ENCODE assay signal across 9 cellular contexts in genomic region chr14:72643317-72643801, GRCh38.
DNase-seq lines count a peak whose midpoint lies in the region; ATAC-seq, FAIRE-seq and TF ChIP-seq lines count a peak whose summit lies in the region.
"Had no signal": no experiment of that assay in that cellular context is flagged by ENCODE, and none has a peak within 500 bp of the region (broad histone marks: within the 10 kb centered on the region; RNA-seq: fewer than 3 reads in every experiment).

No MANE protein-coding gene starts in this region.

- H3K4me1 Mint-ChIP-seq in WTC11, result peaks cover 15% of the 10 kb centered on the region

- no peaks in the 10 kb centered on the region for H3K4me1 ChIP-seq in kidney (ENCODE audit: control insufficient read depth in 1 of 2, insufficient read depth in 1 of 2, low read depth in 1 of 2, low read length in 2 of 2)

- TF ChIP-seq CTCF in kidney (IDR thresholded peaks at IDR 0.05; ENCODE audit: borderline replicate concordance, extremely low read depth, insufficient read depth) (no peak), WTC11 (IDR thresholded peaks at IDR 0.05) (no peak)

- ATAC-seq in HG03045 (IDR thresholded peaks at IDR 0.05; ENCODE audit: unreplicated experiment) (no peak), WTC11 (no peak)

- H3K9ac ChIP-seq in kidney (ENCODE audit: low read length in 2 of 2), result no peak overlapping the region

- H3K36me3 Mint-ChIP-seq in WTC11, result 0 out of 2 replicates have a peak, but pooled peaks cover 7% of the 10 kb centered on the region

- H3K27ac Mint-ChIP-seq in WTC11, result no peak overlapping the region

- POLR2A ChIA-PET in WTC11 (lab: Charles Lee), result no interaction called here

- FAIRE-seq in urothelium cell line (lab: Jason Lieb, UNC) (peak; percentile 97), kidney (lab: Jason Lieb, UNC) (no peak)

- no peak overlapping the region for H3K4me3 Mint-ChIP-seq in WTC11

- CTCF ChIA-PET in WTC11 (lab: Charles Lee), result interaction anchor here (0.6 kb wide), 1 partner anchor 382 kb away, joined by 3 read pairs; no protein-coding TSS in a partner anchor

- no peaks in the 10 kb centered on the region for H3K36me3 ChIP-seq in kidney (ENCODE audit: control insufficient read depth in 1 of 2, insufficient read depth in 2 of 2, low read length in 2 of 2)

- H3K27me3 Mint-ChIP-seq in WTC11 (ENCODE audit: low read depth), result no peaks in the 10 kb centered on the region

- intact Hi-C loops in kidney (cut with DNase I), result no loop called here

- peaks cover 47% of the 10 kb centered on the region for H3K9me3 Mint-ChIP-seq in WTC11

- DNase-seq in HT1080 (ENCODE audit: low read depth) (peak; percentile 99), astrocyte of the hippocampus (ENCODE audit: low read depth, low spot score) (peak; percentile 96), inferior parietal cortex (ENCODE audit: extremely low spot score) (peak; percentile 58), urothelium cell line (ENCODE audit: low spot score) (peak; percentile 99), kidney (no peak), WTC11 (ENCODE audit: low spot score) (no peak)
- DNase-seq: PC-9; stimulated activated CD4-positive, alpha-beta T cell treated with anti-CD3 and anti-CD28 coated beads, Interleukin-4, amount 100 ng/mL, for 24 hours had no signal

- H3K4me3 ChIP-seq in kidney (ENCODE audit: low read length in 2 of 2), result no peak overlapping the region
- H3K4me3 ChIP-seq: PC-9 had no signal

- peaks cover 0 to 5% of the 10 kb centered on the region in 2 donors for H3K9me3 ChIP-seq in kidney (ENCODE audit: control insufficient read depth in 1 of 2, low read length in 2 of 2)

- no peak overlapping the region for H3K27ac ChIP-seq in kidney (ENCODE audit: low read depth in 2 of 2, low read length in 2 of 2)
- H3K27ac ChIP-seq: PC-9 had no signal

TF ChIP-seq in WTC11, 78 proteins besides CTCF, POLR2A, EP300 and RAD21:
- TF ChIP-seq ZNF263 (CRISPR knock-in tag; IDR thresholded peaks at IDR 0.05; ENCODE audit: low read depth) (no peak), IRF1 (CRISPR knock-in tag; IDR thresholded peaks at IDR 0.05) (no peak), IRF2 (CRISPR knock-in tag; IDR thresholded peaks at IDR 0.05; ENCODE audit: borderline replicate concordance, low read depth) (no peak), GTF2I (CRISPR knock-in tag; conservative IDR thresholded peaks at IDR 0.05) (no peak), ATF1 (CRISPR knock-in tag; IDR thresholded peaks at IDR 0.05) (no peak), FOXJ3 (CRISPR knock-in tag; IDR thresholded peaks at IDR 0.05; ENCODE audit: borderline replicate concordance) (no peak), ZNF232 (CRISPR knock-in tag; IDR thresholded peaks at IDR 0.05) (no peak), TP53 (CRISPR knock-in tag; IDR thresholded peaks at IDR 0.05) (no peak), CREB1 (CRISPR knock-in tag; IDR thresholded peaks at IDR 0.05) (no peak), ZBTB21 (CRISPR knock-in tag; IDR thresholded peaks at IDR 0.05; ENCODE audit: borderline replicate concordance) (no peak), ZNF396 (CRISPR knock-in tag; IDR thresholded peaks at IDR 0.05; ENCODE audit: borderline replicate concordance) (no peak), ARID4B (CRISPR knock-in tag; IDR thresholded peaks at IDR 0.05; ENCODE audit: borderline replicate concordance) (no peak), E2F4 (CRISPR knock-in tag; IDR thresholded peaks at IDR 0.05; ENCODE audit: borderline replicate concordance, low read depth) (no peak), NR1H2 (CRISPR knock-in tag; IDR thresholded peaks at IDR 0.05) (no peak), E2F1 (CRISPR knock-in tag; IDR thresholded peaks at IDR 0.05) (no peak), ZNF121 (CRISPR knock-in tag; IDR thresholded peaks at IDR 0.05) (no peak)
- TF ChIP-seq, protein P1, sequence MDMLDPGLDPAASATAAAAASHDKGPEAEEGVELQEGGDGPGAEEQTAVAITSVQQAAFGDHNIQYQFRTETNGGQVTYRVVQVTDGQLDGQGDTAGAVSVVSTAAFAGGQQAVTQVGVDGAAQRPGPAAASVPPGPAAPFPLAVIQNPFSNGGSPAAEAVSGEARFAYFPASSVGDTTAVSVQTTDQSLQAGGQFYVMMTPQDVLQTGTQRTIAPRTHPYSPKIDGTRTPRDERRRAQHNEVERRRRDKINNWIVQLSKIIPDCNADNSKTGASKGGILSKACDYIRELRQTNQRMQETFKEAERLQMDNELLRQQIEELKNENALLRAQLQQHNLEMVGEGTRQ (CRISPR knock-in tag; IDR thresholded peaks at IDR 0.05), result no peak

Comparison
In these comparisons a context has a peak if more than half of its experiments do, and no peak if none do; other contexts are left out.
1. DNase-seq: peak in HT1080 (single experiment), astrocyte of the hippocampus (single experiment), inferior parietal cortex (single experiment) and urothelium cell line (single experiment); none in kidney (single experiment) and WTC11 (single experiment).